ENCODE assay signal across 1 cellular context in the genomic region with DNA sequence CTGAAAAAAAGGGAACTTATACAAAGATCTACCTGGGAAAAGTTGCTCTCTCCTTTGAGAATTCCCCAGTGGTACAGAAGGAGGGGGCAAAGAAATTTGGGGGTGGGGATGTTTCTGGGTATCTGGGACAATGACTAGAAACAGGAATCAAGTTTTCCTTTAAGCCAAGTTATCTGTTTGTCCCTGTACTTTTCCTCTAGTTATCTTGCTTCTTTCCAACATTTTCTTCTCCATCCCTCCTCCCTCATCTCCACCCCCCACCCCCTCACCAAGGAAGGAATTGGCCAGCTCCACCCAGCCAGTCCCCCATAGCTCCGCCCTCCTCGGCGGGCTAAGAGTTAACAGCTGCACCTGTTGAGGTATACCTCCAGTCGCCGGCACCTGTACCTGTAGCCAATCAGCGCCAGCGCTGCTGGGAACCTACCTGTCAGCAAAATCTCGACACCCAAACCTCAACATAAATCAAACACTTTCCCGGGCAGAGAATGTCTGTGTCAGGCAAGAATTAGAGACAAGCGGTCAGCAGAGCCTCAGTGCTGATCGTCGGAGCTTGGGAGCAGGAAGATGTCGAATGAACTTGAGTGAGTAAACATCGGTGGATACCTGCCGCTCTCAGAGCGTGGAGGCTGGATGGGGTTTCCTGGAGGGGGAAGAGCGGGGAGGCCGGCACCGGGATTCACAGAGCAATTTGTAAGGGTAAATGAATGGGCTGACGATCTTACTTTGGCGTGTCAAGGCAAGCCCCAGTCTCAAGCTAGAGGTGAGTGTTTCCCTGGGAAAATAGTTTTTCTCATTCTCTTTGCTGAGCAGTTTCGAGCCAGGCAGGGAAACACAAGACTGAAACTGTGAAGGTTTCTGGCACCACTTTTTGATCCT.
TF ChIP-seq lines count a peak whose summit lies in the region.

Gene GRHL3 (plus strand): TSS at position 370 of the 876 bp plus-strand sequence. CDS start 195 bp downstream, at position 565.

TF ChIP-seq in HEK293, 187 proteins besides CTCF, POLR2A, EP300 and RAD21 (continued from another document):
- no peak for TF ChIP-seq ZNF157 (tag by site-specific recombination; IDR thresholded peaks at IDR 0.05)
- no peak for TF ChIP-seq ZNF24 (tag by site-specific recombination; IDR thresholded peaks at IDR 0.05)
- TF ChIP-seq ZNF621 (tag by site-specific recombination; IDR thresholded peaks at IDR 0.05) = no peak
- no peak for TF ChIP-seq GLIS1 (tag by site-specific recombination; IDR thresholded peaks at IDR 0.05)
- TF ChIP-seq PRDM1 (tag by site-specific recombination; IDR thresholded peaks at IDR 0.05) = peak; percentile 67
- TF ChIP-seq ZNF404 (tag by site-specific recombination; IDR thresholded peaks at IDR 0.05) = no peak
- peak; percentile 89 for TF ChIP-seq ZEB2 (tag by site-specific recombination; IDR thresholded peaks at IDR 0.05)
- TF ChIP-seq ZFHX2 (tag by site-specific recombination; conservative IDR thresholded peaks at IDR 0.05) = peak; percentile 33; the same call in 1 of the 2 replicates
- no peak for TF ChIP-seq ZBTB8A (tag by site-specific recombination; IDR thresholded peaks at IDR 0.05)
- TF ChIP-seq ZNF830 (tag by site-specific recombination; IDR thresholded peaks at IDR 0.05; ENCODE audit: low read depth) = no peak
- no peak for TF ChIP-seq ZNF354C (tag by site-specific recombination; IDR thresholded peaks at IDR 0.05; ENCODE audit: borderline replicate concordance, low read depth)
- no peak for TF ChIP-seq ZNF23 (tag by site-specific recombination; IDR thresholded peaks at IDR 0.05; ENCODE audit: borderline replicate concordance)
- TF ChIP-seq GFI1B (tag by site-specific recombination; IDR thresholded peaks at IDR 0.05) = 0 out of 2 replicates have a peak, but pooled peaks have one; percentile 33
- 0 out of 2 replicates have a peak, but pooled peaks have one; percentile 21 for TF ChIP-seq ZNF600 (tag by site-specific recombination; IDR thresholded peaks at IDR 0.05)
- peak; percentile 36; the same call in 1 of the 2 replicates for TF ChIP-seq MZF1 (tag by site-specific recombination; IDR thresholded peaks at IDR 0.05; ENCODE audit: borderline replicate concordance)
